In the genomic region with DNA sequence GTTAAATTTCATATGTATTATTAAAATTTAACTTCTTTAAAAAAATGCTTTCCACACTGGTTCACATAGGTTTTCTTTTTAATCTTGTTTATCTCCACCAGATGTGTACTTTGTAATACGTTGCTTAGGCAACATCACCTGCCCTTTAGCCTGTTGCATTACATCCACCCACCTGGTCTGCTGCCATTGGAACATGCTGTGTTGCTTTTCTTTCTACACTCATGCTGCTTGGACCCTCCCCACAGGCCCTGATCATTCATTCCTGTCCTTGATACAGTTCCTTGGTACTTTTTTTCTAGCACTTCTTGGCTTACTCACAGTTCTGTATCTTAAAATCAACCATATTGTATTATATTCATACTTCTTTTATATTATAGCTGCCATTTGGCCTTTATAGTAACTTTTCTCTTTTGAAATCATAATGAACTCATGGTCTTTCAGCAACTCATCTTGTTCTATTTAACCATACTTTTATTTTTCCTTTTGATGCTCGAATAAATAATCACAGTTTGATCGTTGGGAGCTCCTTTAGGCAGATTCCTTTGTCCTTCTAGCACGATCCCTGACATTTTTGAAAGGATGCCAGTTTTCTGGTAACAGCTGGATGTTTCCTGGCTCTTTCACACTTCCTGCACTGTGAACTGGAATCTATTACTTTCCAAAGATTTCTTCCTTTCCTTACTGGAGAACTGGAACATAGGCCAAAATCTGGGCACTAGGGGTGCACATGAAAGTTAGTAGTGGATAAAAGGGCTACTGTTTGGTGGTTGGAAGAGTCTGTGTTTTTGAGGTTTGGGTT, we compare ENCODE assay signal across 9 cellular contexts.
DNase-seq lines count a peak whose midpoint lies in the region; ATAC-seq and TF ChIP-seq lines count a peak whose summit lies in the region.
"Had no signal": no experiment of that assay in that cellular context is flagged by ENCODE, and none has a peak within 500 bp of the region (broad histone marks: within the 10 kb centered on the region; RNA-seq: fewer than 3 reads in every experiment).

No MANE protein-coding gene starts in this region.

- no peak overlapping the region for H3K4me3 ChIP-seq in uterus
- H3K4me3 ChIP-seq: spleen had no signal

- H3K36me3 ChIP-seq in uterus: no peaks in the 10 kb centered on the region
- H3K36me3 ChIP-seq: spleen had no signal

- no peak for TF ChIP-seq CTCF in brain (conservative IDR thresholded peaks at IDR 0.05)
- TF ChIP-seq CTCF in uterus (IDR thresholded peaks at IDR 0.05): no peak

- H3K9me3 Mint-ChIP-seq in brain: no peaks in the 10 kb centered on the region

- ATAC-seq in Right ventricle myocardium inferior: peak; percentile 79

- H3K4me1 Mint-ChIP-seq in brain: peaks cover 87% of the 10 kb centered on the region

- H3K36me3 Mint-ChIP-seq in brain: no peaks in the 10 kb centered on the region

- H3K27ac Mint-ChIP-seq in brain: peak overlapping the region in 4 of 5 experiments; percentile 0 to 88 (median 71)

- H3K27ac ChIP-seq in layer of hippocampus (ENCODE audit: low read depth, low read length): peak overlapping the region; percentile 16
- peak overlapping the region; percentile 26 to 35 for H3K27ac ChIP-seq in uterus

- TF ChIP-seq POLR2A in uterus (IDR thresholded peaks at IDR 0.05): no peak

- no peaks in the 10 kb centered on the region for H3K4me1 ChIP-seq in uterus

- H3K4me3 Mint-ChIP-seq in brain: peak overlapping the region in 3 of 5 experiments; percentile 16 to 30 (median 24)

- H3K27me3 ChIP-seq in layer of hippocampus (ENCODE audit: control insufficient read depth, insufficient read depth, low read length) (no peaks in the 10 kb centered on the region), uterus (no peaks in the 10 kb centered on the region)
- H3K27me3 ChIP-seq: spleen had no signal

- H3K9me3 ChIP-seq in uterus: no peaks in the 10 kb centered on the region
- H3K9me3 ChIP-seq: spleen had no signal

- intact Hi-C loops in Right ventricle myocardium inferior (cut with DNase I) (loop anchor here (5.0 kb wide), 1 partner anchor 54 kb away; no protein-coding TSS in a partner anchor), cardiac septum (cut with DNase I) (loop anchor here (10.0 kb wide), 1 partner anchor 46 kb away; no protein-coding TSS in a partner anchor), uterus (cut with DNase I; ENCODE audit: low total_unique reads) (no loop called here)

- no peaks in the 10 kb centered on the region for H3K27me3 Mint-ChIP-seq in brain

- DNase-seq in Right ventricle myocardium inferior (ENCODE audit: missing footprints): no peak
- DNase-seq in cardiac septum (ENCODE audit: low spot score): no peak
- peak; percentile 72 to 78 for DNase-seq in uterus
- DNase-seq in T1000 (lab: John Stamatoyannopoulos, UW): no peak
- DNase-seq in GM19240 (ENCODE audit: insufficient read length, low spot score): no peak
- DNase-seq in SK-N-DZ (ENCODE audit: low spot score): no peak
- DNase-seq: spleen had no signal

Comparison
In these comparisons a context has a peak if more than half of its experiments do, and no peak if none do; other contexts are left out.
1. DNase-seq: peak in uterus (2 of 2); none in Right ventricle myocardium inferior (single experiment), cardiac septum (single experiment), T1000 (single experiment), GM19240 (single experiment) and SK-N-DZ (single experiment).